2 cellular contexts compared by ENCODE assay signal in the genomic region with DNA sequence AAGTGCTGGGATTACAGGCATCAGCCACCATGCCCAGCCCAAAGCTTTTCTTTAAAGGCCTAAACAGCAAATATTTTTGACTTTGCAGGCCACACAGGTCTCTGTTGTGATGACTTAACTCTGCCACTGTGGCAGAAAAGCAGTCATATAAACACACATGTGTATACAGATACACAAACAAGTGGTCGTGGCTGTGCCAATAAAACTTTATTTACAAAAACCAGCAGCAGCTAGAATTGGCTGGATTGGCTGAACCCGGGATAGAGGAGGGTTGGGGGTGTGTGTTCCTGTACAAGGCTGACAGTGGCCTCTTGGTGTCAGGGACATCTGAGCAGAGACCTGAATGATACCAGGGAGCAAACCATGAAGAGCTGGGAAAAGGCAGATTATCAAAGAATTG.
TF ChIP-seq lines count a peak whose summit lies in the region.

No MANE protein-coding gene starts in this region.

TF ChIP-seq in HepG2, 621 proteins besides CTCF, POLR2A, EP300 and RAD21:
- TF ChIP-seq, protein P1, sequence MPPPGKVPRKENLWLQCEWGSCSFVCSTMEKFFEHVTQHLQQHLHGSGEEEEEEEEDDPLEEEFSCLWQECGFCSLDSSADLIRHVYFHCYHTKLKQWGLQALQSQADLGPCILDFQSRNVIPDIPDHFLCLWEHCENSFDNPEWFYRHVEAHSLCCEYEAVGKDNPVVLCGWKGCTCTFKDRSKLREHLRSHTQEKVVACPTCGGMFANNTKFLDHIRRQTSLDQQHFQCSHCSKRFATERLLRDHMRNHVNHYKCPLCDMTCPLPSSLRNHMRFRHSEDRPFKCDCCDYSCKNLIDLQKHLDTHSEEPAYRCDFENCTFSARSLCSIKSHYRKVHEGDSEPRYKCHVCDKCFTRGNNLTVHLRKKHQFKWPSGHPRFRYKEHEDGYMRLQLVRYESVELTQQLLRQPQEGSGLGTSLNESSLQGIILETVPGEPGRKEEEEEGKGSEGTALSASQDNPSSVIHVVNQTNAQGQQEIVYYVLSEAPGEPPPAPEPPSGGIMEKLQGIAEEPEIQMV (CRISPR knock-in tag; IDR thresholded peaks at IDR 0.05; ENCODE audit: low read depth), result no peak
- TF ChIP-seq, protein P2, sequence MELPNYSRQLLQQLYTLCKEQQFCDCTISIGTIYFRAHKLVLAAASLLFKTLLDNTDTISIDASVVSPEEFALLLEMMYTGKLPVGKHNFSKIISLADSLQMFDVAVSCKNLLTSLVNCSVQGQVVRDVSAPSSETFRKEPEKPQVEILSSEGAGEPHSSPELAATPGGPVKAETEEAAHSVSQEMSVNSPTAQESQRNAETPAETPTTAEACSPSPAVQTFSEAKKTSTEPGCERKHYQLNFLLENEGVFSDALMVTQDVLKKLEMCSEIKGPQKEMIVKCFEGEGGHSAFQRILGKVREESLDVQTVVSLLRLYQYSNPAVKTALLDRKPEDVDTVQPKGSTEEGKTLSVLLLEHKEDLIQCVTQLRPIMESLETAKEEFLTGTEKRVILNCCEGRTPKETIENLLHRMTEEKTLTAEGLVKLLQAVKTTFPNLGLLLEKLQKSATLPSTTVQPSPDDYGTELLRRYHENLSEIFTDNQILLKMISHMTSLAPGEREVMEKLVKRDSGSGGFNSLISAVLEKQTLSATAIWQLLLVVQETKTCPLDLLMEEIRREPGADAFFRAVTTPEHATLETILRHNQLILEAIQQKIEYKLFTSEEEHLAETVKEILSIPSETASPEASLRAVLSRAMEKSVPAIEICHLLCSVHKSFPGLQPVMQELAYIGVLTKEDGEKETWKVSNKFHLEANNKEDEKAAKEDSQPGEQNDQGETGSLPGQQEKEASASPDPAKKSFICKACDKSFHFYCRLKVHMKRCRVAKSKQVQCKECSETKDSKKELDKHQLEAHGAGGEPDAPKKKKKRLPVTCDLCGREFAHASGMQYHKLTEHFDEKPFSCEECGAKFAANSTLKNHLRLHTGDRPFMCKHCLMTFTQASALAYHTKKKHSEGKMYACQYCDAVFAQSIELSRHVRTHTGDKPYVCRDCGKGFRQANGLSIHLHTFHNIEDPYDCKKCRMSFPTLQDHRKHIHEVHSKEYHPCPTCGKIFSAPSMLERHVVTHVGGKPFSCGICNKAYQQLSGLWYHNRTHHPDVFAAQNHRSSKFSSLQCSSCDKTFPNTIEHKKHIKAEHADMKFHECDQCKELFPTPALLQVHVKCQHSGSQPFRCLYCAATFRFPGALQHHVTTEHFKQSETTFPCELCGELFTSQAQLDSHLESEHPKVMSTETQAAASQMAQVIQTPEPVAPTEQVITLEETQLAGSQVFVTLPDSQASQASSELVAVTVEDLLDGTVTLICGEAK (IDR thresholded peaks at IDR 0.05), result peak; percentile 38; the same call in 1 of the 2 replicates
- TF ChIP-seq, protein P2 (CRISPR knock-in tag; IDR thresholded peaks at IDR 0.05), result peak; percentile 94

TF ChIP-seq in HCT116, 20 proteins besides CTCF, POLR2A, EP300 and RAD21 (continued from another document):
- TF ChIP-seq, protein P3, sequence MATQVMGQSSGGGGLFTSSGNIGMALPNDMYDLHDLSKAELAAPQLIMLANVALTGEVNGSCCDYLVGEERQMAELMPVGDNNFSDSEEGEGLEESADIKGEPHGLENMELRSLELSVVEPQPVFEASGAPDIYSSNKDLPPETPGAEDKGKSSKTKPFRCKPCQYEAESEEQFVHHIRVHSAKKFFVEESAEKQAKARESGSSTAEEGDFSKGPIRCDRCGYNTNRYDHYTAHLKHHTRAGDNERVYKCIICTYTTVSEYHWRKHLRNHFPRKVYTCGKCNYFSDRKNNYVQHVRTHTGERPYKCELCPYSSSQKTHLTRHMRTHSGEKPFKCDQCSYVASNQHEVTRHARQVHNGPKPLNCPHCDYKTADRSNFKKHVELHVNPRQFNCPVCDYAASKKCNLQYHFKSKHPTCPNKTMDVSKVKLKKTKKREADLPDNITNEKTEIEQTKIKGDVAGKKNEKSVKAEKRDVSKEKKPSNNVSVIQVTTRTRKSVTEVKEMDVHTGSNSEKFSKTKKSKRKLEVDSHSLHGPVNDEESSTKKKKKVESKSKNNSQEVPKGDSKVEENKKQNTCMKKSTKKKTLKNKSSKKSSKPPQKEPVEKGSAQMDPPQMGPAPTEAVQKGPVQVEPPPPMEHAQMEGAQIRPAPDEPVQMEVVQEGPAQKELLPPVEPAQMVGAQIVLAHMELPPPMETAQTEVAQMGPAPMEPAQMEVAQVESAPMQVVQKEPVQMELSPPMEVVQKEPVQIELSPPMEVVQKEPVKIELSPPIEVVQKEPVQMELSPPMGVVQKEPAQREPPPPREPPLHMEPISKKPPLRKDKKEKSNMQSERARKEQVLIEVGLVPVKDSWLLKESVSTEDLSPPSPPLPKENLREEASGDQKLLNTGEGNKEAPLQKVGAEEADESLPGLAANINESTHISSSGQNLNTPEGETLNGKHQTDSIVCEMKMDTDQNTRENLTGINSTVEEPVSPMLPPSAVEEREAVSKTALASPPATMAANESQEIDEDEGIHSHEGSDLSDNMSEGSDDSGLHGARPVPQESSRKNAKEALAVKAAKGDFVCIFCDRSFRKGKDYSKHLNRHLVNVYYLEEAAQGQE (IDR thresholded peaks at IDR 0.05; ENCODE audit: low read depth), result no peak
- no peak for TF ChIP-seq SRF (IDR thresholded peaks at IDR 0.05; ENCODE audit: low read depth)
- no peak for TF ChIP-seq EGR1 (IDR thresholded peaks at IDR 0.05; ENCODE audit: low read depth)
- TF ChIP-seq FOSL1 (IDR thresholded peaks at IDR 0.05; ENCODE audit: low read depth), result no peak
- no peak for TF ChIP-seq EZH2phosphoT487 (IDR thresholded peaks at IDR 0.05; ENCODE audit: borderline replicate concordance)
- no peak for TF ChIP-seq SP1 (IDR thresholded peaks at IDR 0.05; ENCODE audit: low read depth)
- TF ChIP-seq JUND (IDR thresholded peaks at IDR 0.05), result no peak
- no peak for TF ChIP-seq YY1 (IDR thresholded peaks at IDR 0.05; ENCODE audit: extremely low read depth, insufficient replicate concordance, low read depth, low read length)
- TF ChIP-seq ZNF274 (IDR thresholded peaks at IDR 0.05; ENCODE audit: low read depth, low read length), result no peak
- TF ChIP-seq ATF3 (IDR thresholded peaks at IDR 0.05), result no peak
- TF ChIP-seq ZFX (IDR thresholded peaks at IDR 0.05), result no peak
- TF ChIP-seq SIN3A (IDR thresholded peaks at IDR 0.05; ENCODE audit: low read depth), result no peak
- no peak for TF ChIP-seq ELF1 (IDR thresholded peaks at IDR 0.05; ENCODE audit: borderline replicate concordance, low read depth)
- TF ChIP-seq CEBPB (IDR thresholded peaks at IDR 0.05; ENCODE audit: low read depth), result no peak
- TF ChIP-seq, protein P4, sequence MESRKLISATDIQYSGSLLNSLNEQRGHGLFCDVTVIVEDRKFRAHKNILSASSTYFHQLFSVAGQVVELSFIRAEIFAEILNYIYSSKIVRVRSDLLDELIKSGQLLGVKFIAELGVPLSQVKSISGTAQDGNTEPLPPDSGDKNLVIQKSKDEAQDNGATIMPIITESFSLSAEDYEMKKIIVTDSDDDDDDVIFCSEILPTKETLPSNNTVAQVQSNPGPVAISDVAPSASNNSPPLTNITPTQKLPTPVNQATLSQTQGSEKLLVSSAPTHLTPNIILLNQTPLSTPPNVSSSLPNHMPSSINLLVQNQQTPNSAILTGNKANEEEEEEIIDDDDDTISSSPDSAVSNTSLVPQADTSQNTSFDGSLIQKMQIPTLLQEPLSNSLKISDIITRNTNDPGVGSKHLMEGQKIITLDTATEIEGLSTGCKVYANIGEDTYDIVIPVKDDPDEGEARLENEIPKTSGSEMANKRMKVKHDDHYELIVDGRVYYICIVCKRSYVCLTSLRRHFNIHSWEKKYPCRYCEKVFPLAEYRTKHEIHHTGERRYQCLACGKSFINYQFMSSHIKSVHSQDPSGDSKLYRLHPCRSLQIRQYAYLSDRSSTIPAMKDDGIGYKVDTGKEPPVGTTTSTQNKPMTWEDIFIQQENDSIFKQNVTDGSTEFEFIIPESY (IDR thresholded peaks at IDR 0.05; ENCODE audit: extremely low read depth, insufficient replicate concordance, low read length), result no peak
- no peak for TF ChIP-seq EZH2 (IDR thresholded peaks at IDR 0.05)
- TF ChIP-seq, protein P5, sequence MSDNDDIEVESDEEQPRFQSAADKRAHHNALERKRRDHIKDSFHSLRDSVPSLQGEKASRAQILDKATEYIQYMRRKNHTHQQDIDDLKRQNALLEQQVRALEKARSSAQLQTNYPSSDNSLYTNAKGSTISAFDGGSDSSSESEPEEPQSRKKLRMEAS (IDR thresholded peaks at IDR 0.05), result no peak
- no peak for TF ChIP-seq POLR2AphosphoS5 (IDR thresholded peaks at IDR 0.05; ENCODE audit: low read depth, low read length)
- no peak for TF ChIP-seq CBX3 (IDR thresholded peaks at IDR 0.05; ENCODE audit: low read depth)
TF ChIP-seq in HCT116: peak in this region for 0.
